In genomic region chr7:51263631-51264484, GRCh38 we compare ENCODE assay signal across 13 cellular contexts. TPM values are rescaled to one million over a fixed set of nuclear protein-coding genes. Genes with fewer than 3 reads are reported as not detected.
DNase-seq lines count a peak whose midpoint lies in the region; ATAC-seq and TF ChIP-seq lines count a peak whose summit lies in the region.
"Had no signal": no experiment of that assay in that cellular context is flagged by ENCODE, and none has a peak within 500 bp of the region (broad histone marks: within the 10 kb centered on the region; RNA-seq: fewer than 3 reads in every experiment).

No MANE protein-coding gene starts in this region.

- H3K4me1 ChIP-seq in HCT116 (ENCODE audit: control insufficient read depth in 1 of 2, insufficient read depth in 2 of 2, low read length in 2 of 2) (peaks cover 15 to 19% of the 10 kb centered on the region in 2 experiments), Peyer's patch (peaks cover 0 to 44% (median 7%) of the 10 kb centered on the region in 4 donors), rectal smooth muscle tissue (ENCODE audit: control insufficient read depth, insufficient read depth, low read length) (no peaks in the 10 kb centered on the region)
- H3K4me1 ChIP-seq: BLaER1 treated with 17β-estradiol and CSF1 and Interleukin-3, amounts not matched to agents 10 nM and 100 nM; HAP-1 had no signal

- no peaks in the 10 kb centered on the region for H3K36me3 Mint-ChIP-seq in activated CD4-positive, alpha-beta T cell treated with anti-CD3 and anti-CD28 coated beads for 36 hours (ENCODE audit: low read depth)
- no peaks in the 10 kb centered on the region for H3K36me3 Mint-ChIP-seq in naive thymus-derived CD8-positive, alpha-beta T cell
- no peaks in the 10 kb centered on the region for H3K36me3 Mint-ChIP-seq in activated T-cell treated with anti-CD3 and anti-CD28 coated beads, Interleukin-2, amount 50 U/mL, for 24 hours (ENCODE audit: low read depth)

- H3K9me2 ChIP-seq in HCT116 (ENCODE audit: insufficient read depth) = no peaks in the 10 kb centered on the region

- DNase-seq in HCT116 (ENCODE audit: low read depth, low spot score) (peak; percentile 37), Peyer's patch (peak in 2 of 3 donors; percentile 59 to 80), left ventricle myocardium superior (peak; percentile 39), NOMO-1 (lab: John Stamatoyannopoulos, UW; ENCODE audit: unreplicated experiment in 2 of 2) (no peak)
- DNase-seq in activated CD4-positive, alpha-beta T cell treated with anti-CD3 and anti-CD28 coated beads for 36 hours = no peak
- DNase-seq in naive thymus-derived CD8-positive, alpha-beta T cell = no peak
- DNase-seq in activated T-cell treated with anti-CD3 and anti-CD28 coated beads, Interleukin-2, amount 50 U/mL, for 24 hours = no peak
- DNase-seq: effector CD8-positive, alpha-beta T cell; NCI-H146; T1000 had no signal

- no peak overlapping the region for H3K27ac ChIP-seq in HCT116 (ENCODE audit: low read depth, low read length)
- H3K27ac ChIP-seq in Peyer's patch = peak overlapping the region in 3 of 4 donors; percentile 40 to 85 (median 76)
- H3K27ac ChIP-seq in rectal smooth muscle tissue (ENCODE audit: low read depth, low read length) = no peak overlapping the region
- H3K27ac ChIP-seq: BLaER1 treated with 17β-estradiol and CSF1 and Interleukin-3, amounts not matched to agents 10 nM and 100 nM had no signal

- peak overlapping the region; percentile 57 for H3K4me2 ChIP-seq in HCT116 (ENCODE audit: low read length)
- H3K4me2 ChIP-seq: BLaER1 treated with 17β-estradiol and CSF1 and Interleukin-3, amounts not matched to agents 10 nM and 100 nM had no signal

- no peaks in the 10 kb centered on the region for H4K20me1 ChIP-seq in HCT116 (ENCODE audit: insufficient read depth)
- H4K20me1 ChIP-seq: BLaER1 treated with 17β-estradiol and CSF1 and Interleukin-3, amounts not matched to agents 10 nM and 100 nM had no signal

- no peak for TF ChIP-seq RAD21 in HCT116 (IDR thresholded peaks at IDR 0.05; ENCODE audit: low read depth)

- H2AFZ ChIP-seq in HCT116 (ENCODE audit: low read depth, low read length, poor library complexity, severe bottlenecking) = no peak overlapping the region

- CTCF ChIA-PET in HCT116 (lab: Charles Lee) = no interaction called here
- CTCF ChIA-PET in activated CD4-positive, alpha-beta T cell treated with anti-CD3 and anti-CD28 coated beads for 36 hours (lab: Charles Lee) = no interaction called here

- RAD21 ChIA-PET in HCT116 (lab: Charles Lee; ENCODE audit: low non-redundant PET in 1 of 2, low total read pairs in 2 of 2, uncharacterized antibody in 2 of 2, unreplicated experiment in 2 of 2) = no interaction called here

- peaks cover 3% of the 10 kb centered on the region for H3K27me3 Mint-ChIP-seq in activated CD4-positive, alpha-beta T cell treated with anti-CD3 and anti-CD28 coated beads for 36 hours
- peaks cover 0 to 24% (median 5%) of the 10 kb centered on the region in 5 donors for H3K27me3 Mint-ChIP-seq in naive thymus-derived CD8-positive, alpha-beta T cell
- H3K27me3 Mint-ChIP-seq in activated T-cell treated with anti-CD3 and anti-CD28 coated beads, Interleukin-2, amount 50 U/mL, for 24 hours = no peaks in the 10 kb centered on the region

- ATAC-seq in HCT116 (peak; percentile 73), left ventricle myocardium superior (peak; percentile 76)
- ATAC-seq in activated CD4-positive, alpha-beta T cell treated with anti-CD3 and anti-CD28 coated beads for 36 hours = no peak
- no peak for ATAC-seq in naive thymus-derived CD8-positive, alpha-beta T cell

- no peaks in the 10 kb centered on the region for H3K9me3 Mint-ChIP-seq in activated CD4-positive, alpha-beta T cell treated with anti-CD3 and anti-CD28 coated beads for 36 hours (ENCODE audit: low read depth)
- no peaks in the 10 kb centered on the region for H3K9me3 Mint-ChIP-seq in naive thymus-derived CD8-positive, alpha-beta T cell
- no peaks in the 10 kb centered on the region for H3K9me3 Mint-ChIP-seq in activated T-cell treated with anti-CD3 and anti-CD28 coated beads, Interleukin-2, amount 50 U/mL, for 24 hours

- POLR2A ChIA-PET in HCT116 (lab: Charles Lee) = no interaction called here
- POLR2A ChIA-PET in activated CD4-positive, alpha-beta T cell treated with anti-CD3 and anti-CD28 coated beads for 36 hours (lab: Charles Lee) = no interaction called here
- POLR2A ChIA-PET in naive thymus-derived CD8-positive, alpha-beta T cell (lab: Charles Lee) = no interaction called here

- no peaks in the 10 kb centered on the region for H3K27me3 ChIP-seq in HCT116 (ENCODE audit: insufficient read depth, low read length)
- H3K27me3 ChIP-seq in Peyer's patch = no peaks in the 10 kb centered on the region
- no peaks in the 10 kb centered on the region for H3K27me3 ChIP-seq in rectal smooth muscle tissue (ENCODE audit: control insufficient read depth, insufficient read depth, low read length)
- H3K27me3 ChIP-seq: BLaER1 treated with 17β-estradiol and CSF1 and Interleukin-3, amounts not matched to agents 10 nM and 100 nM had no signal

- no peaks in the 10 kb centered on the region for H3K4me1 Mint-ChIP-seq in activated CD4-positive, alpha-beta T cell treated with anti-CD3 and anti-CD28 coated beads for 36 hours
- H3K4me1 Mint-ChIP-seq in naive thymus-derived CD8-positive, alpha-beta T cell = peaks cover 0 to 5% (median under 1%) of the 10 kb centered on the region in 4 donors
- H3K4me1 Mint-ChIP-seq in activated T-cell treated with anti-CD3 and anti-CD28 coated beads, Interleukin-2, amount 50 U/mL, for 24 hours (ENCODE audit: low read depth) = no peaks in the 10 kb centered on the region

- H3K36me3 ChIP-seq in HCT116 (ENCODE audit: control insufficient read depth in 1 of 2, insufficient read depth in 2 of 2, low read length in 2 of 2) = no peaks in the 10 kb centered on the region
- no peaks in the 10 kb centered on the region for H3K36me3 ChIP-seq in Peyer's patch
- H3K36me3 ChIP-seq in rectal smooth muscle tissue (ENCODE audit: control insufficient read depth, insufficient read depth, low read length) = no peaks in the 10 kb centered on the region
- H3K36me3 ChIP-seq: BLaER1 treated with 17β-estradiol and CSF1 and Interleukin-3, amounts not matched to agents 10 nM and 100 nM; HAP-1 had no signal

- no peak for TF ChIP-seq CTCF in HCT116 (IDR thresholded peaks at IDR 0.05 in 2 of 3, conservative IDR thresholded peaks at IDR 0.05 in 1 of 3; ENCODE audit: borderline replicate concordance in 1 of 3, insufficient read depth in 1 of 3, low read depth in 2 of 3, low read length in 2 of 3)
- TF ChIP-seq CTCF in Peyer's patch (IDR thresholded peaks at IDR 0.05) = no peak

- intact Hi-C loops in HCT116 (cut with micrococcal nuclease) (no loop called here), left ventricle myocardium superior (cut with micrococcal nuclease) (no loop called here)
- intact Hi-C loops in activated CD4-positive, alpha-beta T cell treated with anti-CD3 and anti-CD28 coated beads for 36 hours (cut with DNase I, micrococcal nuclease) = no loop called here

- H3K79me2 ChIP-seq in HCT116 (ENCODE audit: insufficient read depth, low read length) = no peaks in the 10 kb centered on the region

- no peak overlapping the region for H3K4me3 Mint-ChIP-seq in activated CD4-positive, alpha-beta T cell treated with anti-CD3 and anti-CD28 coated beads for 36 hours
- H3K4me3 Mint-ChIP-seq in naive thymus-derived CD8-positive, alpha-beta T cell = no peak overlapping the region
- no peak overlapping the region for H3K4me3 Mint-ChIP-seq in activated T-cell treated with anti-CD3 and anti-CD28 coated beads, Interleukin-2, amount 50 U/mL, for 24 hours

- H3K9me3 ChIP-seq in HCT116 (ENCODE audit: control insufficient read depth in 1 of 2, insufficient read depth in 1 of 2, low read depth in 1 of 2, low read length in 2 of 2) = no peaks in the 10 kb centered on the region
- no peaks in the 10 kb centered on the region for H3K9me3 ChIP-seq in Peyer's patch
- H3K9me3 ChIP-seq: BLaER1 treated with 17β-estradiol and CSF1 and Interleukin-3, amounts not matched to agents 10 nM and 100 nM; HAP-1 had no signal

- TF ChIP-seq POLR2A in HCT116 (IDR thresholded peaks at IDR 0.05; ENCODE audit: borderline replicate concordance, extremely low read depth, insufficient read depth, insufficient read length) = no peak
- TF ChIP-seq POLR2A in Peyer's patch (IDR thresholded peaks at IDR 0.05) = peak in 1 of 2 donors; percentile 47

- no peak overlapping the region for H3K27ac Mint-ChIP-seq in activated CD4-positive, alpha-beta T cell treated with anti-CD3 and anti-CD28 coated beads for 36 hours
- no peak overlapping the region for H3K27ac Mint-ChIP-seq in naive thymus-derived CD8-positive, alpha-beta T cell
- no peak overlapping the region for H3K27ac Mint-ChIP-seq in activated T-cell treated with anti-CD3 and anti-CD28 coated beads, Interleukin-2, amount 50 U/mL, for 24 hours

- H3K9ac ChIP-seq in HCT116 (ENCODE audit: low read length) = 0 out of 2 replicates have a peak overlapping the region, but pooled peaks have one; percentile 10
- H3K9ac ChIP-seq in rectal smooth muscle tissue (ENCODE audit: low read length) = no peak overlapping the region
- H3K9ac ChIP-seq: BLaER1 treated with 17β-estradiol and CSF1 and Interleukin-3, amounts not matched to agents 10 nM and 100 nM had no signal

- H3K4me3 ChIP-seq in HCT116 (replicated peaks in 1 of 2; ENCODE audit: low read depth in 1 of 2, low read length in 2 of 2) (no peak overlapping the region), Peyer's patch (peak overlapping the region in 1 of 4 donors; percentile 11), rectal smooth muscle tissue (ENCODE audit: low read length) (peak overlapping the region; percentile 9)
- H3K4me3 ChIP-seq: BLaER1 treated with 17β-estradiol and CSF1 and Interleukin-3, amounts not matched to agents 10 nM and 100 nM; HAP-1 had no signal

- BruUV-seq in HCT116 (replicated peaks; lab: Mats Ljungman, UMichigan) = no TSS peak

TF ChIP-seq in HCT116, 20 proteins besides CTCF, POLR2A, EP300 and RAD21 (continues in another document):
- no peak for TF ChIP-seq POLR2AphosphoS5 (IDR thresholded peaks at IDR 0.05; ENCODE audit: low read depth, low read length)
- no peak for TF ChIP-seq EGR1 (IDR thresholded peaks at IDR 0.05; ENCODE audit: low read depth)

RNA-seq across cellular contexts. Expression of gene COBL, which starts 52.8 kb away (rescaled TPM):
- total RNA-seq in HCT116 (2021; ENCODE audit: unreplicated experiment) = 19.3 TPM
- polyA plus RNA-seq in HCT116 (2012) = 11.6 and 12.0 TPM in 2 replicates
- 100 to 1,000 TPM in 3 of 4 donors, 10 to 100 TPM in 1; 25.6 to 129 (median 116) TPM for total RNA-seq in Peyer's patch
- 91.2 TPM for total RNA-seq in left ventricle myocardium superior
- not detected for total RNA-seq in activated CD4-positive, alpha-beta T cell treated with anti-CD3 and anti-CD28 coated beads for 36 hours
- total RNA-seq in naive thymus-derived CD8-positive, alpha-beta T cell = not detected
- not detected for polyA plus RNA-seq in naive thymus-derived CD8-positive, alpha-beta T cell

Comparison
In these comparisons a context has a peak if more than half of its experiments do, and no peak if none do; other contexts are left out.
1. ATAC-seq: peak in HCT116 (single experiment) and left ventricle myocardium superior (single experiment); none in activated CD4-positive, alpha-beta T cell treated with anti-CD3 and anti-CD28 coated beads for 36 hours (single experiment) and naive thymus-derived CD8-positive, alpha-beta T cell (0 of 2).
2. DNase-seq: peak in HCT116 (single experiment), Peyer's patch (2 of 3) and left ventricle myocardium superior (single experiment); none in NOMO-1 (0 of 2), activated CD4-positive, alpha-beta T cell treated with anti-CD3 and anti-CD28 coated beads for 36 hours (single experiment), naive thymus-derived CD8-positive, alpha-beta T cell (0 of 10) and activated T-cell treated with anti-CD3 and anti-CD28 coated beads, Interleukin-2, amount 50 U/mL, for 24 hours (single experiment).
3. H3K27ac ChIP-seq: peak in Peyer's patch (3 of 4); none in HCT116 (single experiment) and rectal smooth muscle tissue (single experiment).
4. RNA of gene COBL, which starts 52.8 kb away (total RNA-seq): 25.6 to 129 TPM in Peyer's patch, 91.2 TPM in left ventricle myocardium superior (single experiment) and 19.3 TPM in HCT116 (single experiment); not detected in activated CD4-positive, alpha-beta T cell treated with anti-CD3 and anti-CD28 coated beads for 36 hours and not detected in naive thymus-derived CD8-positive, alpha-beta T cell; every median in the first group is over 10 times any median in the second.